Comparison of ENCODE assay signal across 8 cellular contexts in the genomic region with DNA sequence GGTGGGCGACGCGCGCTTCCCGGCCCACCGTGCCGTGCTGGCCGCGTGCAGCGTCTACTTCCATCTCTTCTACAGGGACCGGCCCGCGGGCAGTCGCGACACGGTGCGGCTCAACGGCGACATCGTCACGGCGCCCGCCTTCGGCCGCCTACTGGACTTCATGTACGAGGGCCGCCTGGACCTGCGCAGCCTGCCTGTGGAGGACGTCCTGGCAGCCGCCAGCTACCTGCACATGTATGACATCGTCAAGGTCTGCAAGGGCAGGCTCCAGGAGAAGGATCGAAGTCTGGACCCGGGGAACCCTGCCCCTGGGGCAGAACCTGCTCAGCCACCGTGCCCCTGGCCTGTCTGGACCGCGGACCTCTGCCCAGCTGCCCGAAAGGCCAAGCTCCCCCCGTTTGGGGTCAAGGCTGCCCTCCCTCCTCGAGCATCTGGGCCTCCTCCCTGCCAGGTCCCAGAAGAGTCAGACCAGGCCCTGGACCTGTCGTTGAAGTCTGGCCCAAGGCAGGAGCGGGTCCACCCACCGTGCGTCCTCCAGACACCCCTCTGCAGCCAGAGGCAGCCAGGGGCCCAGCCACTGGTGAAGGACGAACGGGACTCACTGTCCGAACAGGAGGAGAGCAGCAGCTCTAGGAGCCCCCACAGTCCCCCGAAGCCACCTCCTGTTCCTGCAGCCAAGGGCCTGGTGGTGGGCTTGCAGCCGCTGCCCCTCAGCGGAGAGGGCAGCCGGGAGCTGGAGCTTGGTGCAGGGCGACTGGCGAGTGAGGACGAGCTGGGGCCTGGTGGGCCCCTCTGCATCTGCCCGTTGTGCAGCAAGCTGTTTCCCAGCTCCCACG. TPM values are rescaled to one million over a fixed set of nuclear protein-coding genes. Genes with fewer than 3 reads are reported as not detected.
DNase-seq lines count a peak whose midpoint lies in the region; ATAC-seq and TF ChIP-seq lines count a peak whose summit lies in the region.

No MANE protein-coding gene starts in this region.

- 33% methylated on average over 55 of the region's 55 CpGs for WGBS in ectodermal cell, 2 experiments

- no peaks in the 10 kb centered on the region for H3K36me3 ChIP-seq in CD4-positive, CD25-positive, alpha-beta regulatory T cell (ENCODE audit: control insufficient read depth, insufficient read depth, low read length)
- H3K36me3 ChIP-seq in ectodermal cell (ENCODE audit: control insufficient read depth, insufficient read depth, low read length) = no peaks in the 10 kb centered on the region

- peak overlapping the region in 1 of 3 donors; percentile 82 for H3K27ac Mint-ChIP-seq in CD4-positive, CD25-positive, alpha-beta regulatory T cell
- peak overlapping the region in 1 of 3 experiments; percentile 22 for H3K27ac Mint-ChIP-seq in nephron

- H3K4me3 ChIP-seq in CD4-positive, CD25-positive, alpha-beta regulatory T cell (ENCODE audit: low read depth, low read length) = peak overlapping the region; percentile 43
- H3K4me3 ChIP-seq in NB4 (ENCODE audit: low read depth, low read length) (peak overlapping the region; percentile 55), ectodermal cell (ENCODE audit: insufficient read depth, low read depth, low read length) (peak overlapping the region; percentile 48)

- peak overlapping the region; percentile 81 to 93 (median 87) for H3K4me3 Mint-ChIP-seq in CD4-positive, CD25-positive, alpha-beta regulatory T cell
- H3K4me3 Mint-ChIP-seq in nephron = peak overlapping the region; percentile 83 to 89 (median 88)

- TF ChIP-seq POLR2A in NB4 (IDR thresholded peaks at IDR 0.05; ENCODE audit: extremely low read depth, insufficient read length) = no peak

- DNase-seq in CD4-positive, CD25-positive, alpha-beta regulatory T cell = no peak
- DNase-seq in NB4 (ENCODE audit: low read depth) (no peak), NCI-H774 (lab: John Stamatoyannopoulos, UW) (no peak), caudate nucleus (lab: John Stamatoyannopoulos, UW) (no peak), NCI-H1048 (lab: John Stamatoyannopoulos, UW) (no peak)
- DNase-seq in stimulated activated CD4-positive, alpha-beta T cell treated with anti-CD3 and anti-CD28 coated beads, Interleukin-1b, Interleukin-23, amount 100 ng/mL, for 48 hours = no peak

- H3K27ac ChIP-seq in CD4-positive, CD25-positive, alpha-beta regulatory T cell (ENCODE audit: insufficient read depth, low read length, poor library complexity, severe bottlenecking) = peak overlapping the region; percentile 57
- H3K27ac ChIP-seq in ectodermal cell (ENCODE audit: insufficient read depth, low read depth, low read length, poor library complexity, severe bottlenecking) = no peak overlapping the region
- no peak overlapping the region for H3K27ac ChIP-seq in caudate nucleus (ENCODE audit: low read depth, low read length)

- H3K9me3 ChIP-seq in CD4-positive, CD25-positive, alpha-beta regulatory T cell (ENCODE audit: control insufficient read depth in 2 of 2, low read length in 2 of 2) = no peaks in the 10 kb centered on the region
- no peaks in the 10 kb centered on the region for H3K9me3 ChIP-seq in ectodermal cell (ENCODE audit: control insufficient read depth, low read length)

- no peaks in the 10 kb centered on the region for H3K36me3 Mint-ChIP-seq in CD4-positive, CD25-positive, alpha-beta regulatory T cell
- no peaks in the 10 kb centered on the region for H3K36me3 Mint-ChIP-seq in nephron (ENCODE audit: low read depth)

- no peaks in the 10 kb centered on the region for H3K9me3 Mint-ChIP-seq in CD4-positive, CD25-positive, alpha-beta regulatory T cell
- no peaks in the 10 kb centered on the region for H3K9me3 Mint-ChIP-seq in nephron

- no peaks in the 10 kb centered on the region for H3K27me3 Mint-ChIP-seq in CD4-positive, CD25-positive, alpha-beta regulatory T cell
- H3K27me3 Mint-ChIP-seq in nephron (ENCODE audit: low read depth) = peaks cover 18% of the 10 kb centered on the region

- H3K27me3 ChIP-seq in CD4-positive, CD25-positive, alpha-beta regulatory T cell (ENCODE audit: control insufficient read depth, insufficient read depth, low read length) = no peaks in the 10 kb centered on the region
- peaks cover 70% of the 10 kb centered on the region for H3K27me3 ChIP-seq in ectodermal cell (ENCODE audit: control insufficient read depth, insufficient read depth, low read length, poor library complexity, severe bottlenecking)

- H3K4me1 ChIP-seq in CD4-positive, CD25-positive, alpha-beta regulatory T cell (ENCODE audit: control insufficient read depth, insufficient read depth, low read length, poor library complexity, severe bottlenecking) = peaks cover 23% of the 10 kb centered on the region
- peaks cover 26% of the 10 kb centered on the region for H3K4me1 ChIP-seq in ectodermal cell (ENCODE audit: control insufficient read depth, insufficient read depth, low read length)

- peaks cover 0 to 39% (median 7%) of the 10 kb centered on the region in 4 donors for H3K4me1 Mint-ChIP-seq in CD4-positive, CD25-positive, alpha-beta regulatory T cell
- H3K4me1 Mint-ChIP-seq in nephron = peaks cover 15% of the 10 kb centered on the region

- TF ChIP-seq CTCF in NB4 (IDR thresholded peaks at IDR 0.05; ENCODE audit: low read depth, low read length) = no peak
- TF ChIP-seq CTCF in nephron (IDR thresholded peaks at IDR 0.05; ENCODE audit: unreplicated experiment in 3 of 3) = no peak

- ATAC-seq in CD4-positive, CD25-positive, alpha-beta regulatory T cell (ENCODE audit: low read depth in 2 of 2) = no peak

RNA-seq across cellular contexts. Expression of gene ZBTB42, which starts 0.6 kb away (rescaled TPM):
- 3.6 TPM for total RNA-seq in CD4-positive, CD25-positive, alpha-beta regulatory T cell
- 1 to 10 TPM; 1.3 to 2.1 (median 1.9) TPM for polyA plus RNA-seq in CD4-positive, CD25-positive, alpha-beta regulatory T cell
- polyA plus RNA-seq in ectodermal cell (2013, experiment 1 of 4) = 0.87 TPM
- polyA plus RNA-seq in ectodermal cell (2013, experiment 2 of 4) = 1.2 TPM
- 1.2 TPM for polyA plus RNA-seq in ectodermal cell (2013, experiment 3 of 4)
- 0.93 TPM for polyA plus RNA-seq in ectodermal cell (2013, experiment 4 of 4)

RNA-seq across cellular contexts. Expression of gene AKT1, which starts 6.0 kb away (rescaled TPM):
- 86.0 TPM for total RNA-seq in CD4-positive, CD25-positive, alpha-beta regulatory T cell
- polyA plus RNA-seq in CD4-positive, CD25-positive, alpha-beta regulatory T cell = 10 to 100 TPM in 2 of 4 donors, 1 to 10 TPM in 2; 6.3 to 19.8 (median 12.4) TPM
- polyA plus RNA-seq in ectodermal cell (2013, experiment 1 of 4) = 85.5 TPM
- polyA plus RNA-seq in ectodermal cell (2013, experiment 2 of 4) = 81.3 TPM
- polyA plus RNA-seq in ectodermal cell (2013, experiment 3 of 4) = 59.4 TPM
- polyA plus RNA-seq in ectodermal cell (2013, experiment 4 of 4) = 66.3 TPM

RNA-seq across cellular contexts. Expression of gene SIVA1, which starts 48.6 kb away (rescaled TPM):
- total RNA-seq in CD4-positive, CD25-positive, alpha-beta regulatory T cell = 82.6 TPM
- polyA plus RNA-seq in CD4-positive, CD25-positive, alpha-beta regulatory T cell = 100 to 1,000 TPM; 234 to 281 (median 246) TPM
- polyA plus RNA-seq in ectodermal cell (2013, experiment 1 of 4) = 94.0 TPM
- 94.2 TPM for polyA plus RNA-seq in ectodermal cell (2013, experiment 2 of 4)
- 110 TPM for polyA plus RNA-seq in ectodermal cell (2013, experiment 3 of 4)
- 109 TPM for polyA plus RNA-seq in ectodermal cell (2013, experiment 4 of 4)
